19 cellular contexts compared by ENCODE assay signal in genomic region chr5:74109344-74109743, GRCh38.
"Had no signal": no experiment of that assay in that cellular context is flagged by ENCODE, and none has a peak within 500 bp of the region (broad histone marks: within the 10 kb centered on the region; RNA-seq: fewer than 3 reads in every experiment).

No MANE protein-coding gene starts in this region.

- H3K27ac Mint-ChIP-seq: activated CD4-positive, alpha-beta T cell treated with anti-CD3 and anti-CD28 coated beads for 36 hours; activated CD8-positive, alpha-beta T cell treated with anti-CD3 and anti-CD28 coated beads, Interleukin-2, amount 10 ng/mL, durations not matched to agents 7 days and 5 days; activated naive CD8-positive, alpha-beta T cell; activated T-cell treated with anti-CD3 and anti-CD28 coated beads, Interleukin-2, amount 50 U/mL, for 72 hours; stimulated activated effector memory CD8-positive, alpha-beta T cell treated with anti-CD3 and anti-CD28 coated beads, Interleukin-12 subunit alpha, Interleukin-12 subunit beta, amount 100 ng/mL, for 72 hours had no signal

- FAIRE-seq: colon had no signal

- H3K4me3 ChIP-seq: body of pancreas, esophagus squamous epithelium, lung, ovary had no signal

- H3K27ac ChIP-seq: body of pancreas, esophagus squamous epithelium, ovary, VCaP had no signal

- H3K9me3 Mint-ChIP-seq: stimulated activated effector memory CD8-positive, alpha-beta T cell treated with anti-CD3 and anti-CD28 coated beads, Interleukin-12 subunit alpha, Interleukin-12 subunit beta, amount 100 ng/mL, for 72 hours had no signal

- H3K36me3 ChIP-seq: esophagus squamous epithelium, ovary had no signal

- H3K36me3 Mint-ChIP-seq: activated naive CD8-positive, alpha-beta T cell; stimulated activated effector memory CD8-positive, alpha-beta T cell treated with anti-CD3 and anti-CD28 coated beads, Interleukin-12 subunit alpha, Interleukin-12 subunit beta, amount 100 ng/mL, for 72 hours had no signal

- H3K9me3 ChIP-seq: body of pancreas, esophagus squamous epithelium, ovary had no signal

- H3K4me3 Mint-ChIP-seq: activated CD4-positive, alpha-beta T cell treated with anti-CD3 and anti-CD28 coated beads for 36 hours; activated CD8-positive, alpha-beta T cell treated with anti-CD3 and anti-CD28 coated beads, Interleukin-2, amount 10 ng/mL, durations not matched to agents 7 days and 5 days; activated naive CD8-positive, alpha-beta T cell; activated T-cell treated with anti-CD3 and anti-CD28 coated beads, Interleukin-2, amount 50 U/mL, for 72 hours; stimulated activated effector memory CD8-positive, alpha-beta T cell treated with anti-CD3 and anti-CD28 coated beads, Interleukin-12 subunit alpha, Interleukin-12 subunit beta, amount 100 ng/mL, for 72 hours had no signal

- H3K4me1 Mint-ChIP-seq: activated CD4-positive, alpha-beta T cell treated with anti-CD3 and anti-CD28 coated beads for 36 hours; stimulated activated effector memory CD8-positive, alpha-beta T cell treated with anti-CD3 and anti-CD28 coated beads, Interleukin-12 subunit alpha, Interleukin-12 subunit beta, amount 100 ng/mL, for 72 hours had no signal

- DNase-seq: activated CD4-positive, alpha-beta T cell treated with anti-CD3 and anti-CD28 coated beads for 36 hours; activated CD8-positive, alpha-beta memory T cell treated with anti-CD3 and anti-CD28 coated beads, Interleukin-2, amount 50 U/mL, for 4 hours; activated CD8-positive, alpha-beta T cell treated with anti-CD3 and anti-CD28 coated beads, Interleukin-2, amount 10 ng/mL, durations not matched to agents 7 days and 5 days; activated gamma-delta T cell; activated T-cell treated with anti-CD3 and anti-CD28 coated beads, Interleukin-2, amount 50 U/mL, for 72 hours; amniotic stem cell; body of pancreas; esophagus squamous epithelium; glutamatergic neuron; hypothalamus; left colon; ovary; stimulated activated CD4-positive, alpha-beta T cell treated with anti-CD3 and anti-CD28 coated beads, Interleukin-12 subunit alpha, Interleukin-12 subunit beta, amount 100 ng/mL, for 4 hours; stimulated activated CD4-positive, alpha-beta T cell treated with anti-CD3 and anti-CD28 coated beads, Interleukin-2, amount 100 ng/mL, for 24 hours had no signal

- H3K27me3 ChIP-seq: body of pancreas, esophagus squamous epithelium, ovary had no signal
